21 cellular contexts compared by ENCODE assay signal in genomic region chr12:88202500-88202899, GRCh38.
"Had no signal": no experiment of that assay in that cellular context is flagged by ENCODE, and none has a peak within 500 bp of the region (broad histone marks: within the 10 kb centered on the region; RNA-seq: fewer than 3 reads in every experiment).

No MANE protein-coding gene starts in this region.

- H3K27me3 Mint-ChIP-seq: progenitor cell of endocrine pancreas had no signal

- H3K4me3 ChIP-seq: breast epithelium, esophagus squamous epithelium, heart right ventricle, right atrium auricular region, tibial artery had no signal

- H3K9me3 ChIP-seq: breast epithelium, esophagus squamous epithelium, right atrium auricular region, tibial artery had no signal

- H3K27me3 ChIP-seq: breast epithelium, esophagus squamous epithelium, heart right ventricle, right atrium auricular region, tibial artery had no signal

- ATAC-seq: heart right ventricle, left ventricle myocardium superior had no signal

- H3K27ac Mint-ChIP-seq: progenitor cell of endocrine pancreas had no signal

- H3K27ac ChIP-seq: breast epithelium, esophagus squamous epithelium, heart right ventricle, right atrium auricular region, tibial artery, WERI-Rb-1 had no signal

- H3K36me3 ChIP-seq: breast epithelium, esophagus squamous epithelium, right atrium auricular region, tibial artery, WERI-Rb-1 had no signal

- H3K4me1 ChIP-seq: breast epithelium, right atrium auricular region, tibial artery had no signal

- DNase-seq: activated CD4-positive, alpha-beta T cell treated with anti-CD3 and anti-CD28 coated beads for 1 hour; activated CD8-positive, alpha-beta memory T cell treated with anti-CD3 and anti-CD28 coated beads for 24 hours; activated CD8-positive, alpha-beta memory T cell treated with anti-CD3 and anti-CD28 coated beads, Interleukin-2, amount 50 U/mL, for 48 hours; activated effector memory CD4-positive, alpha-beta T cell treated with Interleukin-2 at 50 U/mL for 16 hours; activated naive CD4-positive, alpha-beta T cell treated with anti-CD3 and anti-CD28 coated beads, Interleukin-2, amount 50 U/mL, for 16 hours; activated T-cell treated with anti-CD3 and anti-CD28 coated beads, Interleukin-2, amount 50 U/mL, for 48 hours; aorta; effector CD4-positive, alpha-beta T cell; esophagus squamous epithelium; heart right ventricle; left ventricle myocardium superior; occipital lobe; stimulated activated CD4-positive, alpha-beta T cell treated with anti-CD3 and anti-CD28 coated beads, Interleukin-2, amount 100 ng/mL, for 24 hours; stimulated activated naive CD4-positive, alpha-beta T cell treated with Interleukin-2 at 50 U/mL for 16 hours; substantia nigra; T-helper 2 cell; tibial artery; WERI-Rb-1 had no signal
